In genomic region chr5:153358315-153358976, GRCh38 we compare ENCODE assay signal across 1 cellular context.
TF ChIP-seq lines count a peak whose summit lies in the region.

No MANE protein-coding gene starts in this region.

TF ChIP-seq in GM23338, 12 proteins besides CTCF, POLR2A, EP300 and RAD21 (continued from another document):
- TF ChIP-seq POLR2AphosphoS5 (IDR thresholded peaks at IDR 0.05; ENCODE audit: low read depth), result no peak
- TF ChIP-seq CREB1 (CRISPR knock-in tag; IDR thresholded peaks at IDR 0.05; ENCODE audit: low read depth), result no peak
- no peak for TF ChIP-seq ETS1 (IDR thresholded peaks at IDR 0.05)
- no peak for TF ChIP-seq STAT1 (IDR thresholded peaks at IDR 0.05; ENCODE audit: unreplicated experiment)
TF ChIP-seq in GM23338: peak in this region for 0.
